10 cellular contexts compared by ENCODE assay signal in genomic region chr1:172451002-172451443, GRCh38. TPM values are rescaled to one million over a fixed set of nuclear protein-coding genes. Genes with fewer than 3 reads are reported as not detected.
DNase-seq lines count a peak whose midpoint lies in the region; ATAC-seq, FAIRE-seq and TF ChIP-seq lines count a peak whose summit lies in the region.
"Had no signal": no experiment of that assay in that cellular context is flagged by ENCODE, and none has a peak within 500 bp of the region (broad histone marks: within the 10 kb centered on the region; RNA-seq: fewer than 3 reads in every experiment).

No MANE protein-coding gene starts in this region.

- H3K4me2 ChIP-seq in endothelial cell of umbilical vein (ENCODE audit: insufficient read depth, low read length) = peak overlapping the region; percentile 21
- no peak overlapping the region for H3K4me2 ChIP-seq in osteoblast (ENCODE audit: insufficient read depth, low read length)

- H4K20me1 ChIP-seq in endothelial cell of umbilical vein (replicated peaks; ENCODE audit: control insufficient read depth, extremely low read depth, insufficient read depth, low read length) (no peaks in the 10 kb centered on the region), osteoblast (ENCODE audit: insufficient read depth, low read length) (no peaks in the 10 kb centered on the region)

- no peak overlapping the region for H3K27ac ChIP-seq in endothelial cell of umbilical vein (ENCODE audit: insufficient read depth, low read depth, low read length)
- H3K27ac ChIP-seq in pancreas = peak overlapping the region; percentile 12 to 76 (median 64)
- H3K27ac ChIP-seq in osteoblast (ENCODE audit: low read depth, low read length) = no peak overlapping the region

- H3K4me3 ChIP-seq in endothelial cell of umbilical vein (replicated peaks in 1 of 3; ENCODE audit: insufficient read depth in 1 of 3, low read depth in 1 of 3, low read length in 3 of 3) (no peak overlapping the region), pancreas (no peak overlapping the region), osteoblast (ENCODE audit: insufficient read depth, low read length) (no peak overlapping the region)

- CTCF ChIA-PET in endothelial cell of umbilical vein (lab: Charles Lee) = interaction anchor here (0.7 to 3.6 kb wide), 14 partner anchors 9 to 449 kb away, joined by 3 to 61 read pairs (median 4); partner anchors contain the start of gene SUCO

- TF ChIP-seq POLR2A in endothelial cell of umbilical vein (IDR thresholded peaks at IDR 0.05; ENCODE audit: low read depth, low read length) = no peak

- no peak for TF ChIP-seq CTCF in endothelial cell of umbilical vein (IDR thresholded peaks at IDR 0.05; ENCODE audit: extremely low read depth in 1 of 2, insufficient read depth in 1 of 2, low read depth in 1 of 2, low read length in 2 of 2)
- TF ChIP-seq CTCF in pancreas (IDR thresholded peaks at IDR 0.05) = no peak
- no peak for TF ChIP-seq CTCF in osteoblast (IDR thresholded peaks at IDR 0.05; ENCODE audit: extremely low read depth, low read depth, low read length)

- 8 to 17% methylated on average over 2 of the region's 2 CpGs for WGBS in pancreas, 2 donors

- H3K27me3 ChIP-seq in endothelial cell of umbilical vein (ENCODE audit: control insufficient read depth in 2 of 2, insufficient read depth in 2 of 2, low read length in 2 of 2) (no peaks in the 10 kb centered on the region), pancreas (no peaks in the 10 kb centered on the region), osteoblast (ENCODE audit: insufficient read depth, low read length) (no peaks in the 10 kb centered on the region)

- no peaks in the 10 kb centered on the region for H3K79me2 ChIP-seq in endothelial cell of umbilical vein (ENCODE audit: control insufficient read depth, insufficient read depth, low read length)
- H3K79me2 ChIP-seq in osteoblast (ENCODE audit: insufficient read depth, low read length) = no peaks in the 10 kb centered on the region

- H3K9me1 ChIP-seq in endothelial cell of umbilical vein (replicated peaks; ENCODE audit: control insufficient read depth, extremely low read depth, insufficient read depth, low read length) = no peaks in the 10 kb centered on the region

- intact Hi-C loops in endothelial cell of umbilical vein (cut with micrococcal nuclease) (loop anchor here (5.0 kb wide), 1 partner anchor 136 kb away; no protein-coding TSS in a partner anchor), pancreas (cut with DNase I) (loop anchor here in 1 of 3 donors (5.0 kb wide), 1 partner anchor 266 kb away; no protein-coding TSS in a partner anchor)

- H3K36me3 ChIP-seq in endothelial cell of umbilical vein (ENCODE audit: control insufficient read depth in 2 of 2, extremely low read depth in 1 of 2, insufficient read depth in 2 of 2, low read length in 2 of 2) (no peaks in the 10 kb centered on the region), pancreas (no peaks in the 10 kb centered on the region), osteoblast (ENCODE audit: insufficient read depth, low read length) (no peaks in the 10 kb centered on the region)

- H3K9me3 ChIP-seq in endothelial cell of umbilical vein (replicated peaks; ENCODE audit: control insufficient read depth, insufficient read depth, low read length) (no peaks in the 10 kb centered on the region), pancreas (no peaks in the 10 kb centered on the region), osteoblast (ENCODE audit: low read depth, low read length) (no peaks in the 10 kb centered on the region)

- H2AFZ ChIP-seq in endothelial cell of umbilical vein (ENCODE audit: low read depth, low read length) = peak overlapping the region; percentile 30
- no peak overlapping the region for H2AFZ ChIP-seq in osteoblast (ENCODE audit: low read length)

- no TSS peak for BruUV-seq in endothelial cell of umbilical vein (replicated peaks; lab: Mats Ljungman, UMichigan)

- dilution Hi-C loops in endothelial cell of umbilical vein (cut with MboI; ENCODE audit: extremely low pct_ligation_motif_present, low sequenced_read_pairs) = no loop called here

- peak; percentile 89 for FAIRE-seq in endothelial cell of umbilical vein (lab: Jason Lieb, UNC)
- no peak for FAIRE-seq in pancreas (lab: Jason Lieb, UNC)

- no peak overlapping the region for H3K9ac ChIP-seq in endothelial cell of umbilical vein (replicated peaks; ENCODE audit: extremely low read depth, insufficient read depth, low read length)

- peak; percentile 14 for DNase-seq in NCI-H2107 treated with DMSO at 0.1 percent for 48 hours (lab: John Stamatoyannopoulos, UW; ENCODE audit: unreplicated experiment)
- DNase-seq in NCI-H2107 (lab: John Stamatoyannopoulos, UW) = no peak
- peak; percentile 74 for DNase-seq in OCI-M1 (lab: John Stamatoyannopoulos, UW)
- DNase-seq in endothelial cell of umbilical vein (ENCODE audit: low read depth, low spot score) = peak; percentile 56
- DNase-seq in pancreas = peak in 3 of 6 donors; percentile 54 to 76 (median 66)
- no peak for DNase-seq in osteoblast (ENCODE audit: insufficient read length, low spot score, missing footprints)
- no peak for DNase-seq in NCI-H1105 treated with DMSO at 0.1 percent for 48 hours (lab: John Stamatoyannopoulos, UW)
- DNase-seq: NK-92 treated with Interleukin-12 subunit alpha and Interleukin-12 subunit beta, amount 100 ng/mL, for 24 hours had no signal

- H3K4me1 ChIP-seq in endothelial cell of umbilical vein (ENCODE audit: control insufficient read depth, extremely low read depth, insufficient read depth, low read length) (peaks cover 22% of the 10 kb centered on the region), pancreas (peaks cover 20 to 52% (median 21%) of the 10 kb centered on the region in 3 donors), osteoblast (ENCODE audit: insufficient read depth, low read length) (peaks cover 13% of the 10 kb centered on the region)

- POLR2A ChIA-PET in endothelial cell of umbilical vein (lab: Charles Lee) = no interaction called here

- ATAC-seq in pancreas (peak; percentile 83 to 86 (median 84)), GM21576 (IDR thresholded peaks at IDR 0.05; ENCODE audit: unreplicated experiment) (no peak)

TF ChIP-seq in endothelial cell of umbilical vein, 7 proteins besides CTCF, POLR2A, EP300 and RAD21:
- TF ChIP-seq EZH2 (IDR thresholded peaks at IDR 0.05; ENCODE audit: borderline replicate concordance, low read depth, low read length, severe bottlenecking) = no peak
- peak; percentile 81 for TF ChIP-seq GATA2 (IDR thresholded peaks at IDR 0.05; ENCODE audit: insufficient read depth, insufficient read length, low read depth, low read length)
- no peak for TF ChIP-seq POLR2AphosphoS5 (IDR thresholded peaks at IDR 0.05; ENCODE audit: insufficient read depth, low read depth, low read length)
- peak; percentile 60 for TF ChIP-seq FOS (IDR thresholded peaks at IDR 0.05; ENCODE audit: borderline replicate concordance, insufficient read depth, low read length)
- no peak for TF ChIP-seq MAX (IDR thresholded peaks at IDR 0.05; ENCODE audit: insufficient read depth, insufficient read length)

RNA-seq across cellular contexts. Expression of gene PIGC, which starts 7.2 kb away (rescaled TPM):
- total RNA-seq in endothelial cell of umbilical vein (15.9 and 16.1 TPM in 2 replicates), pancreas (10 to 100 TPM in 5 of 6 donors, 1 to 10 TPM in 1; 9.5 to 18.5 (median 12.7) TPM), osteoblast (19.7 and 22.4 TPM in 2 replicates)
- polyA plus RNA-seq in endothelial cell of umbilical vein (23.6 and 25.8 TPM in 2 replicates), pancreas (10 to 100 TPM; 13.8 to 17.9 TPM)
- polyA plus RNA-seq in endothelial cell of umbilical vein (2011; cell fraction: cytosol; rRNA removed) = 17.3 TPM in 2 replicates
- 10.3 and 14.0 TPM in 2 replicates for polyA plus RNA-seq in endothelial cell of umbilical vein (2011; cell fraction: nucleus; rRNA removed)
- polyA plus RNA-seq in endothelial cell of umbilical vein (2012) = 13.9 and 18.1 TPM in 2 replicates
- polyA minus RNA-seq in endothelial cell of umbilical vein = 26.8 and 28.2 TPM in 2 replicates
- 18.7 TPM for polyA minus RNA-seq in endothelial cell of umbilical vein (2011; cell fraction: cytosol; rRNA and poly(A)+ RNA removed)
- polyA minus RNA-seq in endothelial cell of umbilical vein (2011; cell fraction: nucleus; rRNA and poly(A)+ RNA removed) = 10.3 and 13.6 TPM in 2 replicates

RNA-seq across cellular contexts. Expression of gene C1orf105, which starts 30.5 kb away (rescaled TPM):
- total RNA-seq in endothelial cell of umbilical vein (not detected in 2 replicates), pancreas (not detected), osteoblast (not detected in 2 replicates)
- polyA plus RNA-seq in endothelial cell of umbilical vein (not detected in 2 replicates), pancreas (not detected)
- polyA plus RNA-seq in endothelial cell of umbilical vein (2011; cell fraction: cytosol; rRNA removed) = not detected in 2 replicates
- polyA plus RNA-seq in endothelial cell of umbilical vein (2011; cell fraction: nucleus; rRNA removed) = not detected in 2 replicates
- polyA plus RNA-seq in endothelial cell of umbilical vein (2012) = not detected in 2 replicates
- not detected in 2 replicates for polyA minus RNA-seq in endothelial cell of umbilical vein
- not detected for polyA minus RNA-seq in endothelial cell of umbilical vein (2011; cell fraction: cytosol; rRNA and poly(A)+ RNA removed)
- polyA minus RNA-seq in endothelial cell of umbilical vein (2011; cell fraction: nucleus; rRNA and poly(A)+ RNA removed) = not detected in 2 replicates
- total RNA-seq: glomerular endothelial cell had no signal

Comparison
In these comparisons a context has a peak if more than half of its experiments do, and no peak if none do; other contexts are left out.
1. DNase-seq: peak in NCI-H2107 treated with DMSO at 0.1 percent for 48 hours (single experiment), OCI-M1 (single experiment) and endothelial cell of umbilical vein (single experiment); none in NCI-H2107 (single experiment), osteoblast (single experiment) and NCI-H1105 treated with DMSO at 0.1 percent for 48 hours (single experiment).
2. H3K27ac ChIP-seq: peak in pancreas (4 of 4); none in endothelial cell of umbilical vein (single experiment) and osteoblast (single experiment).